ENCODE assay signal across 8 cellular contexts in genomic region chr15:69031013-69032001, GRCh38. TPM values are rescaled to one million over a fixed set of nuclear protein-coding genes. Genes with fewer than 3 reads are reported as not detected.
DNase-seq lines count a peak whose midpoint lies in the region; ATAC-seq and TF ChIP-seq lines count a peak whose summit lies in the region.

No MANE protein-coding gene starts in this region.

- ATAC-seq in GM18858 (IDR thresholded peaks at IDR 0.05; ENCODE audit: unreplicated experiment), result no peak
- no peak for ATAC-seq in HG03280 (IDR thresholded peaks at IDR 0.05; ENCODE audit: unreplicated experiment)

- H3K9me3 ChIP-seq in MG63 (no peaks in the 10 kb centered on the region), neuronal stem cell (replicated peaks in 1 of 2; ENCODE audit: control insufficient read depth in 2 of 2, insufficient read depth in 1 of 2, low read depth in 1 of 2, low read length in 2 of 2) (no peaks in the 10 kb centered on the region), vagina (no peaks in the 10 kb centered on the region)

- no peak for TF ChIP-seq POLR2A in vagina (IDR thresholded peaks at IDR 0.05)

- intact Hi-C loops in vagina (cut with DNase I), result no loop called here

- no peaks in the 10 kb centered on the region for H3K36me3 ChIP-seq in MG63
- no peaks in the 10 kb centered on the region for H3K36me3 ChIP-seq in neuronal stem cell (replicated peaks in 1 of 2; ENCODE audit: control insufficient read depth in 2 of 2, insufficient read depth in 2 of 2, low read length in 2 of 2)
- H3K36me3 ChIP-seq in vagina, result no peaks in the 10 kb centered on the region

- no peak overlapping the region for H3K14ac ChIP-seq in neuronal stem cell (ENCODE audit: low read length)

- peak overlapping the region; percentile 64 for H3K4me2 ChIP-seq in neuronal stem cell (ENCODE audit: insufficient read depth, low read length, poor library complexity, severe bottlenecking)

- H2AFZ ChIP-seq in neuronal stem cell (ENCODE audit: low read length), result peak overlapping the region; percentile 77

- H2BK12ac ChIP-seq in neuronal stem cell (ENCODE audit: low read length), result no peak overlapping the region

- H3K4me3 ChIP-seq in MG63 (peak overlapping the region; percentile 18; the same call in 1 of the 2 replicates), foreskin fibroblast (ENCODE audit: low read depth in 1 of 2, low read length in 2 of 2) (peak overlapping the region; percentile 34 to 51), neuronal stem cell (ENCODE audit: low read length in 2 of 2) (peak overlapping the region in 1 of 2 donors; percentile 72), vagina (peak overlapping the region in 1 of 2 donors; percentile 9)

- no peak overlapping the region for H2BK120ac ChIP-seq in neuronal stem cell (ENCODE audit: low read depth, low read length)

- H3K79me1 ChIP-seq in neuronal stem cell (ENCODE audit: low read depth, low read length), result no peaks in the 10 kb centered on the region

- peak overlapping the region; percentile 76 for H3K18ac ChIP-seq in neuronal stem cell (ENCODE audit: low read length)

- peak; percentile 42 for TF ChIP-seq CTCF in foreskin fibroblast (IDR thresholded peaks at IDR 0.05; ENCODE audit: low read depth, low read length)
- no peak for TF ChIP-seq CTCF in vagina (IDR thresholded peaks at IDR 0.05)

- H4K8ac ChIP-seq in neuronal stem cell (ENCODE audit: low read depth, low read length), result no peak overlapping the region

- H2BK5ac ChIP-seq in neuronal stem cell (ENCODE audit: low read length), result no peak overlapping the region

- no CpG with 5 or more reads among the region's 42 CpGs for WGBS in neuronal stem cell (ENCODE audit: extremely low coverage in 2 of 2, insufficient read length in 2 of 2, insufficient replicate concordance in 1 of 2), 2 donors

- no peak overlapping the region for H2AK5ac ChIP-seq in neuronal stem cell (ENCODE audit: low read depth, low read length)

- no peak overlapping the region for H4K91ac ChIP-seq in neuronal stem cell (ENCODE audit: low read depth, low read length, poor library complexity)

- no peak overlapping the region for H3K27ac ChIP-seq in neuronal stem cell (replicated peaks; ENCODE audit: low read length)
- no peak overlapping the region for H3K27ac ChIP-seq in vagina

- H3K23ac ChIP-seq in neuronal stem cell (ENCODE audit: low read depth, low read length, poor library complexity), result peak overlapping the region; percentile 38

- H3K4me1 ChIP-seq in neuronal stem cell (ENCODE audit: control insufficient read depth in 2 of 2, insufficient read depth in 1 of 2, low read depth in 1 of 2, low read length in 2 of 2) (peaks cover 0 to 1% of the 10 kb centered on the region in 2 donors), vagina (peaks cover 12% of the 10 kb centered on the region)

- DNase-seq in D341Med (ENCODE audit: low spot score) (peak; percentile 86), MG63 (peak; percentile 43), foreskin fibroblast (peak in 1 of 2 donors; percentile 54), neuronal stem cell (ENCODE audit: low spot score) (peak; percentile 30), vagina (ENCODE audit: extremely low spot score in 2 of 2) (no peak)
- DNase-seq in activated T-cell treated with anti-CD3 and anti-CD28 coated beads, Interleukin-2, amount 50 U/mL, for 1 hour, result peak; percentile 31

- H3K9ac ChIP-seq in neuronal stem cell (ENCODE audit: low read depth, low read length, poor library complexity), result no peak overlapping the region

- H2BK15ac ChIP-seq in neuronal stem cell (ENCODE audit: low read length), result no peak overlapping the region

- no peak overlapping the region for H3K4ac ChIP-seq in neuronal stem cell (ENCODE audit: low read length)

- H3K27me3 ChIP-seq in MG63 (no peaks in the 10 kb centered on the region), neuronal stem cell (ENCODE audit: control insufficient read depth in 3 of 3, insufficient read depth in 3 of 3, low read depth in 1 of 3, low read length in 3 of 3) (peaks cover 0 to 26% (median 2%) of the 10 kb centered on the region in 3 experiments), vagina (no peaks in the 10 kb centered on the region)

RNA-seq across cellular contexts. Expression of gene NOX5, which starts 16.8 kb away (rescaled TPM):
- not detected in 2 replicates for total RNA-seq in MG63 (2014; rRNA removed; shearing (Covaris generic); ENCODE audit: low replicate concordance)
- polyA plus RNA-seq in neuronal stem cell (2013, experiment 1 of 2), result 0.01 TPM
- under 0.01 TPM for polyA plus RNA-seq in neuronal stem cell (2013, experiment 2 of 2)
- 0.74 TPM for total RNA-seq in vagina

Comparison
In these comparisons a context has a peak if more than half of its experiments do, and no peak if none do; other contexts are left out.
1. DNase-seq: peak in D341Med (single experiment), MG63 (single experiment), activated T-cell treated with anti-CD3 and anti-CD28 coated beads, Interleukin-2, amount 50 U/mL, for 1 hour (single experiment) and neuronal stem cell (single experiment); none in vagina (0 of 2).